Comparison of ENCODE assay signal across 8 cellular contexts in genomic region chr5:74865799-74866652, GRCh38. TPM values are rescaled to one million over a fixed set of nuclear protein-coding genes. Genes with fewer than 3 reads are reported as not detected.
A peak's percentile ranks its signal among the peaks of the same experiment; 100 is the strongest.
DNase-seq lines count a peak whose midpoint lies in the region; ATAC-seq and TF ChIP-seq lines count a peak whose summit lies in the region.

Gene FAM169A (minus strand): TSS chr5:74866387. CDS start chr5:74841676, 24,711 bp downstream.

- H3K9me3 ChIP-seq in T-helper 17 cell (ENCODE audit: control insufficient read depth, low read length, poor library complexity, severe bottlenecking) (no peaks in the 10 kb centered on the region), iPS-18c (ENCODE audit: control insufficient read depth, insufficient read depth, low read length) (no peaks in the 10 kb centered on the region)

- in situ Hi-C loops in astrocyte of the cerebellum (cut with HindIII; ENCODE audit: low sequenced_read_pairs) = no loop called here

- peak; percentile 43 for ATAC-seq in HG03439 (IDR thresholded peaks at IDR 0.05; ENCODE audit: unreplicated experiment)
- ATAC-seq in T-helper 17 cell = peak; percentile 72
- ATAC-seq in HG03565 (IDR thresholded peaks at IDR 0.05; ENCODE audit: unreplicated experiment) = no peak

- H3K27ac ChIP-seq in skin epidermis = peak within 1 kb of the TSS in 12 of 21 experiments; percentile 11 to 85 (median 56)

- peak within 1 kb of the TSS; percentile 95 for H3K4me3 Mint-ChIP-seq in T-helper 17 cell

- peak; percentile 63 for DNase-seq in NCI-H146 (lab: John Stamatoyannopoulos, UW)
- DNase-seq in NCI-H146 treated with DMSO at 0.1 percent for 48 hours (lab: John Stamatoyannopoulos, UW; ENCODE audit: unreplicated experiment) = no peak
- DNase-seq in T-helper 17 cell = peak; percentile 36 to 51 (median 45)
- no peak for DNase-seq in astrocyte of the cerebellum (ENCODE audit: low read depth)

- peak within 1 kb of the TSS; percentile 92 for H3K27ac Mint-ChIP-seq in T-helper 17 cell

- peaks cover 29% of the 10 kb centered on the region for H3K4me1 Mint-ChIP-seq in T-helper 17 cell

- no peaks in the 10 kb centered on the region for H3K36me3 Mint-ChIP-seq in T-helper 17 cell (ENCODE audit: low read depth)

- no peaks in the 10 kb centered on the region for H3K27me3 Mint-ChIP-seq in T-helper 17 cell

- TF ChIP-seq CTCF in astrocyte of the cerebellum (IDR thresholded peaks at IDR 0.05; ENCODE audit: low read depth, low read length, missing control alignments) = no peak

- H3K4me3 ChIP-seq in astrocyte of the cerebellum (ENCODE audit: low read depth, low read length) = peak within 1 kb of the TSS; percentile 58
- H3K4me3 ChIP-seq in iPS-18c (ENCODE audit: insufficient read depth, low read depth, low read length) = peak within 1 kb of the TSS; percentile 64
- H3K4me3 ChIP-seq in skin epidermis = peak within 1 kb of the TSS; percentile 36 to 79 (median 59)

RNA-seq across cellular contexts. Expression of gene FAM169A, which starts in this region (rescaled TPM):
- 10 to 100 TPM in 1 of 2 donors, 1 to 10 TPM in 1; 9.2 to 16.1 TPM for total RNA-seq in T-helper 17 cell

Comparison
In these comparisons a context has a peak if more than half of its experiments do, and no peak if none do; other contexts are left out.
1. DNase-seq: peak in NCI-H146 (single experiment) and T-helper 17 cell (3 of 3); none in NCI-H146 treated with DMSO at 0.1 percent for 48 hours (single experiment) and astrocyte of the cerebellum (single experiment).
2. Peak in every context shown above with its lines, with median percentiles within 50 percentile points of each other: H3K4me3 ChIP-seq.